16 cellular contexts compared by ENCODE assay signal in genomic region chr22:28935713-28936112, GRCh38. TPM values are rescaled to one million over a fixed set of nuclear protein-coding genes. Genes with fewer than 3 reads are reported as not detected.
DNase-seq lines count a peak whose midpoint lies in the region; ATAC-seq, FAIRE-seq and TF ChIP-seq lines count a peak whose summit lies in the region.
"Had no signal": no experiment of that assay in that cellular context is flagged by ENCODE, and none has a peak within 500 bp of the region (broad histone marks: within the 10 kb centered on the region; RNA-seq: fewer than 3 reads in every experiment).

No MANE protein-coding gene starts in this region.

- H3K4me3 Mint-ChIP-seq in astrocyte (ENCODE audit: unreplicated experiment) (no peak overlapping the region), glutamatergic neuron (ENCODE audit: unreplicated experiment) (no peak overlapping the region)

- H3K27ac Mint-ChIP-seq in astrocyte (ENCODE audit: unreplicated experiment) (no peak overlapping the region), glutamatergic neuron (ENCODE audit: unreplicated experiment) (no peak overlapping the region)

- ATAC-seq in GM19452 (IDR thresholded peaks at IDR 0.05; ENCODE audit: unreplicated experiment): no peak
- no peak for ATAC-seq in HG02678 (IDR thresholded peaks at IDR 0.05; ENCODE audit: unreplicated experiment)
- ATAC-seq: gastrocnemius medialis, left colon had no signal

- H3K36me3 ChIP-seq in astrocyte (ENCODE audit: insufficient read depth, low read length): no peaks in the 10 kb centered on the region
- H3K36me3 ChIP-seq: gastrocnemius medialis, neutrophil had no signal

- POLR2A ChIA-PET in AG04450 (lab: Yijun Ruan, JAX): interaction anchor here (0.6 kb wide), 1 partner anchor 166 kb away, joined by 11 read pairs; no protein-coding TSS in a partner anchor

- H3K79me2 ChIP-seq in astrocyte (ENCODE audit: insufficient read depth, low read length): peaks cover 27% of the 10 kb centered on the region

- H3K9ac ChIP-seq in astrocyte (ENCODE audit: low read length): no peak overlapping the region

- H3K9me3 Mint-ChIP-seq in astrocyte (ENCODE audit: unreplicated experiment): peaks cover 2% of the 10 kb centered on the region
- peaks cover 3% of the 10 kb centered on the region for H3K9me3 Mint-ChIP-seq in glutamatergic neuron (ENCODE audit: unreplicated experiment)

- H3K4me1 ChIP-seq in astrocyte (ENCODE audit: insufficient read depth, low read length): no peaks in the 10 kb centered on the region

- H3K9me3 ChIP-seq in AG04450 (ENCODE audit: control insufficient read depth, insufficient read depth, low read length) (no peaks in the 10 kb centered on the region), astrocyte (ENCODE audit: insufficient read depth, low read depth, low read length) (no peaks in the 10 kb centered on the region)
- H3K9me3 ChIP-seq: gastrocnemius medialis, neutrophil had no signal

- DNase-seq in AG04450 (ENCODE audit: low read depth, low spot score) (no peak), astrocyte (ENCODE audit: low read depth) (no peak), glutamatergic neuron (no peak), NCI-H2196 (lab: John Stamatoyannopoulos, UW; ENCODE audit: unreplicated experiment) (no peak)
- DNase-seq in activated naive CD4-positive, alpha-beta T cell (lab: John Stamatoyannopoulos, UW): no peak
- DNase-seq: activated naive CD4-positive, alpha-beta T cell treated with Interleukin-2 at 50 U/mL for 16 hours; gastrocnemius medialis; GDM1; left colon; NCI-H187 treated with DMSO at 0.1 percent for 48 hours; SW 1271 had no signal

- H3K4me1 Mint-ChIP-seq in astrocyte (ENCODE audit: low read depth, unreplicated experiment) (peaks cover 6% of the 10 kb centered on the region), glutamatergic neuron (ENCODE audit: low read depth, unreplicated experiment) (peaks cover 58% of the 10 kb centered on the region)

- H3K27me3 Mint-ChIP-seq in astrocyte (ENCODE audit: low read depth, unreplicated experiment) (no peaks in the 10 kb centered on the region), glutamatergic neuron (ENCODE audit: unreplicated experiment) (peaks cover 9% of the 10 kb centered on the region)

- no peak overlapping the region for H3K4me2 ChIP-seq in astrocyte (ENCODE audit: low read length)

- CTCF ChIA-PET in AG04450 (lab: Charles Lee): no interaction called here

- no peak overlapping the region for H3K27ac ChIP-seq in AG04450 (ENCODE audit: low read depth, low read length)
- H3K27ac ChIP-seq in astrocyte (ENCODE audit: low read depth, low read length): no peak overlapping the region
- H3K27ac ChIP-seq: coronary artery, gastrocnemius medialis, neutrophil had no signal

- H4K20me1 ChIP-seq in astrocyte (ENCODE audit: insufficient read depth, low read length): peaks cover 66% of the 10 kb centered on the region

- H3K36me3 Mint-ChIP-seq in astrocyte (ENCODE audit: low read depth, unreplicated experiment) (peaks cover 3% of the 10 kb centered on the region), glutamatergic neuron (ENCODE audit: unreplicated experiment) (no peaks in the 10 kb centered on the region)

- no peaks in the 10 kb centered on the region for H3K27me3 ChIP-seq in AG04450 (ENCODE audit: control insufficient read depth, insufficient read depth, low read length)
- H3K27me3 ChIP-seq in astrocyte (ENCODE audit: insufficient read depth, low read length): no peaks in the 10 kb centered on the region
- H3K27me3 ChIP-seq: gastrocnemius medialis had no signal

- TF ChIP-seq CTCF in AG04450 (IDR thresholded peaks at IDR 0.05; ENCODE audit: low read depth, low read length) (peak; percentile 34), GM12874 (IDR thresholded peaks at IDR 0.05; ENCODE audit: insufficient read depth, low read depth, low read length) (peak; percentile 52; the same call in 1 of the 2 replicates), astrocyte (IDR thresholded peaks at IDR 0.05; ENCODE audit: insufficient read depth, low read depth, low read length) (peak; percentile 25), glutamatergic neuron (IDR thresholded peaks at IDR 0.05; ENCODE audit: partially characterized antibody, unreplicated experiment) (peak; percentile 49)

- H2AFZ ChIP-seq in astrocyte (ENCODE audit: low read depth, low read length): no peak overlapping the region

- H3K4me3 ChIP-seq in AG04450 (ENCODE audit: low read depth, low read length) (no peak overlapping the region), astrocyte (ENCODE audit: insufficient read depth, low read depth, low read length) (no peak overlapping the region)
- H3K4me3 ChIP-seq: coronary artery, gastrocnemius medialis had no signal

- no peak for FAIRE-seq in astrocyte (lab: Jason Lieb, UNC)

RNA-seq across cellular contexts. Expression of gene ZNRF3, which starts 52.3 kb away (rescaled TPM):
- 1.3 and 1.4 TPM in 2 replicates for polyA plus RNA-seq in AG04450 (2011; rRNA removed)
- 1.9 and 2.0 TPM in 2 replicates for polyA minus RNA-seq in AG04450 (2011; rRNA and poly(A)+ RNA removed)
- total RNA-seq in astrocyte (5.8 and 5.9 TPM in 2 replicates), glutamatergic neuron (ENCODE audit: unreplicated experiment) (8.3 TPM)
